In the genomic region with DNA sequence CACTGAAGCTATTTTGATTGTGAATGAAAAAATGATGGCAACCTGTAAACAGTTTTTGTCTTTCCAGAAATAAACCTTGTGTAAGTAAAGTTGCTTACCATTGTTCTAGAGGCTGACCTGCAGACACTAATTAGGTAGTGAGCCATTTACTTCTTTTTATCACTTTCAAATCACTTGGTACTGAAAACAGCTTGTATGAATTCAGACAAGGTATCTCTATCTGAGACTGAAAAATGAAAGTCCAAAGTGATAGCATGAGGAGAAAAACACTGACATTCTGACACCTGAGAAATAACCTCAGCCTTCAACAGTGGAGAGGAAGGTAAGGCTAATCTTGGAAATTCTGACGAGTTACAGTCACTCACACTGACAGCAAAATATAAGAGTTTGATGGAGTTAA, we compare ENCODE assay signal across 16 cellular contexts.
"Had no signal": no experiment of that assay in that cellular context is flagged by ENCODE, and none has a peak within 500 bp of the region (broad histone marks: within the 10 kb centered on the region; RNA-seq: fewer than 3 reads in every experiment).

No MANE protein-coding gene starts in this region.

- H3K27ac Mint-ChIP-seq: dendritic cell treated with granulocyte-macrophage colony-stimulating factor and Interleukin-4, amounts not matched to agents 40 ng/mL and 50 ng/mL, for 4 days; immature natural killer cell had no signal

- H3K27ac ChIP-seq: epithelial cell of prostate, lower lobe of right lung, psoas muscle had no signal

- H3K36me3 ChIP-seq: heart left ventricle, lower lobe of right lung had no signal

- H3K4me1 Mint-ChIP-seq: immature natural killer cell had no signal

- H3K4me3 ChIP-seq: heart left ventricle, lower lobe of right lung, psoas muscle had no signal

- H3K36me3 Mint-ChIP-seq: immature natural killer cell had no signal

- H3K9me3 Mint-ChIP-seq: dendritic cell treated with granulocyte-macrophage colony-stimulating factor and Interleukin-4, amounts not matched to agents 40 ng/mL and 50 ng/mL, for 4 days; nephron had no signal

- DNase-seq: activated CD4-positive, alpha-beta T cell treated with anti-CD3 and anti-CD28 coated beads, Interleukin-2, amount 50 U/mL, for 1 hour; activated naive CD4-positive, alpha-beta T cell; foreskin melanocyte; heart left ventricle; immature natural killer cell; left cardiac atrium; lower lobe of right lung; psoas muscle; stimulated activated naive CD8-positive, alpha-beta T cell treated with anti-CD3 and anti-CD28 coated beads, Interleukin-15, Interleukin-2, amounts not matched to agents 100 U/mL and 50 U/mL, for 24 hours; T-helper 9 cell; trophoblast cell had no signal

- H3K9me3 ChIP-seq: heart left ventricle, lower lobe of right lung, psoas muscle had no signal

- FAIRE-seq: bronchial epithelial cell had no signal

- H3K27me3 Mint-ChIP-seq: dendritic cell treated with granulocyte-macrophage colony-stimulating factor and Interleukin-4, amounts not matched to agents 40 ng/mL and 50 ng/mL, for 4 days had no signal

- ATAC-seq: activated CD4-positive, CD25-positive, alpha-beta regulatory T cell treated with anti-CD3 and anti-CD28 coated beads, Interleukin-2, amount 50 U/mL, for 24 hours; heart left ventricle; lower lobe of right lung; psoas muscle; stimulated activated naive CD8-positive, alpha-beta T cell treated with anti-CD3 and anti-CD28 coated beads, Interleukin-15, Interleukin-2, amounts not matched to agents 100 U/mL and 50 U/mL, for 24 hours had no signal

- H3K4me1 ChIP-seq: heart left ventricle, lower lobe of right lung, psoas muscle had no signal

- H3K4me3 Mint-ChIP-seq: dendritic cell treated with granulocyte-macrophage colony-stimulating factor and Interleukin-4, amounts not matched to agents 40 ng/mL and 50 ng/mL, for 4 days; immature natural killer cell; nephron had no signal
